In the genomic region with DNA sequence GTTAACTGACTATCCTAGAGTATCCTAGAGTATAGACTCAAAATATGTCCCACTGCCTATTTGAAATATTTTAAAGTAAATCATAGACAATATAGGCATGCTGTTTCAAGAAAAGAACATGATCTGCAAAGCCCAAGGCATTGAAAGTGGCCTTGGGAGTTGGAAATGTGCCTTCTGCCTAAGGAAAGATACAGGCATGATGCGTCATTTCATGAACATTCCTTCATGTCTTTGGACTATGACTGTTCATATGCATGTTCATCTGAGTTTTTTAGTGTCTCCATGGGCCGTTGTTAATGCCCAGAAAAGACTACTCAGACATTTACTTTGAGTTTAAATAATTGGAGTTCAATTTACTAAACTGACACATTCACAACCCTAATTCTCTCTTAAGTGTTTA, we compare ENCODE assay signal across 21 cellular contexts.
DNase-seq lines count a peak whose midpoint lies in the region; ATAC-seq, FAIRE-seq and TF ChIP-seq lines count a peak whose summit lies in the region.
"Had no signal": no experiment of that assay in that cellular context is flagged by ENCODE, and none has a peak within 500 bp of the region (broad histone marks: within the 10 kb centered on the region; RNA-seq: fewer than 3 reads in every experiment).

No MANE protein-coding gene starts in this region.

- TF ChIP-seq CTCF in bronchial epithelial cell (IDR thresholded peaks at IDR 0.05; ENCODE audit: insufficient read depth, low read length, severe bottlenecking) (no peak), keratinocyte (optimal IDR thresholded peaks at IDR 0.05 in 1 of 3, IDR thresholded peaks at IDR 0.05 in 1 of 3, conservative IDR thresholded peaks at IDR 0.05 in 1 of 3; ENCODE audit: extremely low read depth in 1 of 3, insufficient read depth in 2 of 3, low read length in 3 of 3) (no peak)

- DNase-seq in EL (peak; percentile 23), HCEC 1CT (peak; percentile 47), bronchial epithelial cell (ENCODE audit: low read depth) (peak; percentile 7), keratinocyte (ENCODE audit: low read depth, low spot score) (peak; percentile 58), retina (no peak), activated T-cell treated with anti-CD3 and anti-CD28 coated beads for 4 hours (no peak), NOMO-1 treated with DMSO at 0.1 percent for 48 hours (lab: John Stamatoyannopoulos, UW; ENCODE audit: unreplicated experiment) (no peak)
- DNase-seq: ACHN; BE2C; Caco-2; CD4-positive, alpha-beta T cell; GDM1; GOT3; H7; IMR-90 had no signal

- ATAC-seq in HG02852 (IDR thresholded peaks at IDR 0.05; ENCODE audit: unreplicated experiment), result no peak
- ATAC-seq: K562 had no signal

- H3K79me2 ChIP-seq in keratinocyte (ENCODE audit: control insufficient read depth, insufficient read depth, low read length), result no peaks in the 10 kb centered on the region

- H4K20me1 ChIP-seq in keratinocyte (ENCODE audit: control insufficient read depth, extremely low read depth, insufficient read depth, low read length), result no peaks in the 10 kb centered on the region

- peak overlapping the region; percentile 5 for H3K27ac ChIP-seq in keratinocyte (ENCODE audit: control insufficient read depth, insufficient read depth, low read length)
- H3K27ac ChIP-seq: C4-2B had no signal

- dilution Hi-C loops in keratinocyte (cut with MboI; ENCODE audit: extremely low pct_ligation_motif_present, low sequenced_read_pairs), result no loop called here

- H3K4me2 ChIP-seq in keratinocyte (ENCODE audit: control insufficient read depth, extremely low read depth, insufficient read depth, low read depth, low read length), result peak overlapping the region; percentile 4

- H3K4me1 ChIP-seq in keratinocyte (ENCODE audit: control insufficient read depth, extremely low read depth, insufficient read depth, low read length), result peaks cover 48% of the 10 kb centered on the region
- H3K4me1 ChIP-seq: BE2C, Caco-2 had no signal

- H3K4me3 ChIP-seq in bronchial epithelial cell (ENCODE audit: low read depth, low read length) (no peak overlapping the region), keratinocyte (ENCODE audit: control insufficient read depth in 2 of 3, extremely low read depth in 1 of 3, insufficient read depth in 2 of 3, low read depth in 1 of 3, low read length in 3 of 3) (no peak overlapping the region)
- H3K4me3 ChIP-seq: K562 had no signal

- H3K9me3 ChIP-seq in keratinocyte (ENCODE audit: control insufficient read depth, low read depth, low read length), result no peaks in the 10 kb centered on the region
- H3K9me3 ChIP-seq: BE2C, Caco-2 had no signal

- H3K36me3 ChIP-seq in bronchial epithelial cell (ENCODE audit: control insufficient read depth, insufficient read depth, low read length) (no peaks in the 10 kb centered on the region), keratinocyte (ENCODE audit: control insufficient read depth in 2 of 2, extremely low read depth in 1 of 2, insufficient read depth in 2 of 2, low read length in 2 of 2) (no peaks in the 10 kb centered on the region)
- H3K36me3 ChIP-seq: BE2C had no signal

- FAIRE-seq in bronchial epithelial cell (lab: Jason Lieb, UNC) (no peak), keratinocyte (lab: Jason Lieb, UNC) (peak; percentile 95)
- FAIRE-seq: A204.1, D721Med, HTR-8/SVneo, K562 had no signal

- no peak overlapping the region for H2AFZ ChIP-seq in keratinocyte (ENCODE audit: control insufficient read depth, low read length)

- H3K27me3 ChIP-seq in bronchial epithelial cell (ENCODE audit: control insufficient read depth, insufficient read depth, low read length), result peaks cover 4% of the 10 kb centered on the region
- no peaks in the 10 kb centered on the region for H3K27me3 ChIP-seq in keratinocyte (ENCODE audit: control insufficient read depth, extremely low read depth, insufficient read depth, low read length)
- H3K27me3 ChIP-seq: BE2C had no signal

- H3K9me1 ChIP-seq in keratinocyte (ENCODE audit: control insufficient read depth, extremely low read depth, insufficient read depth, low read length), result no peaks in the 10 kb centered on the region

- no peak overlapping the region for H3K9ac ChIP-seq in keratinocyte (ENCODE audit: control insufficient read depth, extremely low read depth, insufficient read depth, low read length)

Comparison
In these comparisons a context has a peak if more than half of its experiments do, and no peak if none do; other contexts are left out.
1. DNase-seq: peak in EL (single experiment), HCEC 1CT (single experiment), bronchial epithelial cell (single experiment) and keratinocyte (single experiment); none in retina (single experiment), activated T-cell treated with anti-CD3 and anti-CD28 coated beads for 4 hours (single experiment) and NOMO-1 treated with DMSO at 0.1 percent for 48 hours (single experiment).